13 cellular contexts compared by ENCODE assay signal in the genomic region with DNA sequence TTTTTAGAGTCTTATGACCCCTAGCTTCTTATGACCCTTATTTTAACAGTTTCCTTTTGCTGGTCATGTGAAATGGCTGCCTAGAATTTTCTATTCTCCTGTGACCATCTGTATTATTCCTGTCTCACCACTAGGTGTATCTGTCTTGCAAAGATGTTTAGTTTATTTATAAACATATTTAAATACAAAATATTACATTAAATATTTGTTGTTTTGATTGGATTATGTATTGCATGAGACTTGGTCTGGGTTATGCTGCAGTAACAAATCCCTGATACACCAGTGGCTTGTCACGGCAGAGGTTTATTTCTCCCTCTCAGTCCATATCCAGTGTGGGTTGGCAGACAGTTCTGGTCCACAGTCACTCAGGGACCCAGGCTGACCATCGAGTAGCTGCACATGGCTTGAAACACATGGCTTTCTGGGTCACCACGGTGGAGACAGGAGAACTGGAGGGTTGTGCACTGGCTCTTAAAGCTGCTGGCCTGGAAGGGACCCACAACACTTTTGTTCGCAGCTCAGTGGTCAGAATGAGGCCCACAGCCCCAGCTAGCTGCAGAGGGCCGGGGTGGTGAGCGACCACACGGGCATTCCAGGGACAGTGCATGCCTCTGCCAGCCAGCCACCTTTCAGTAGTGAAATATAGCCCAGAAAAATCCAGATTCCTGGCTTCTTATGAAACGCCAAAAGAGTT. TPM values are rescaled to one million over a fixed set of nuclear protein-coding genes. Genes with fewer than 3 reads are reported as not detected.
DNase-seq lines count a peak whose midpoint lies in the region; ATAC-seq and TF ChIP-seq lines count a peak whose summit lies in the region.
"Had no signal": no experiment of that assay in that cellular context is flagged by ENCODE, and none has a peak within 500 bp of the region (broad histone marks: within the 10 kb centered on the region; RNA-seq: fewer than 3 reads in every experiment).

No MANE protein-coding gene starts in this region.

- no peak overlapping the region for H3K9ac ChIP-seq in MM.1S (ENCODE audit: low read length)

- H3K9me2 ChIP-seq in MM.1S (replicated peaks; ENCODE audit: insufficient read depth, low read length), result no peaks in the 10 kb centered on the region

- no peaks in the 10 kb centered on the region for H4K20me1 ChIP-seq in MM.1S (ENCODE audit: insufficient read depth, low read length)

- no peaks in the 10 kb centered on the region for H3K27me3 ChIP-seq in MM.1S (replicated peaks; ENCODE audit: insufficient read depth, low read length)
- no peaks in the 10 kb centered on the region for H3K27me3 ChIP-seq in esophagus squamous epithelium
- H3K27me3 ChIP-seq: ovary had no signal

- 0 out of 2 replicates have a peak overlapping the region, but pooled peaks have one; percentile 97 for H3K4me2 ChIP-seq in MM.1S (ENCODE audit: low read depth, low read length)

- no peaks in the 10 kb centered on the region for H3K9me3 Mint-ChIP-seq in neural crest cell
- H3K9me3 Mint-ChIP-seq: T-helper 1 cell treated with Interleukin-12 subunit alpha and Interleukin-12 subunit beta and Interleukin-4 antibody, amounts not matched to agents 30 μg/mL and 1 μg/mL, for 36 hours had no signal

- TF ChIP-seq POLR2A in esophagus squamous epithelium (IDR thresholded peaks at IDR 0.05), result no peak

- no peak overlapping the region for H3K4me3 Mint-ChIP-seq in neural crest cell

- H3F3A ChIP-seq in MM.1S (ENCODE audit: insufficient read depth, low read length), result peaks cover 34% of the 10 kb centered on the region

- intact Hi-C loops in esophagus squamous epithelium (cut with DNase I), result no loop called here

- no peak overlapping the region for H3K27ac Mint-ChIP-seq in neural crest cell (ENCODE audit: unreplicated experiment)

- WGBS in esophagus squamous epithelium, 2 donors, result 79 to 83% methylated on average over 2 to 7 of the region's 8 CpGs

- ATAC-seq in HG02938 (IDR thresholded peaks at IDR 0.05; ENCODE audit: unreplicated experiment) (no peak), HG02678 (IDR thresholded peaks at IDR 0.05; ENCODE audit: unreplicated experiment) (no peak)
- ATAC-seq: esophagus mucosa had no signal

- peaks cover 5% of the 10 kb centered on the region for H3K36me3 Mint-ChIP-seq in neural crest cell (ENCODE audit: low read depth)

- peaks cover 67% of the 10 kb centered on the region for H3K4me1 Mint-ChIP-seq in neural crest cell

- H3K36me3 ChIP-seq in MM.1S (replicated peaks; ENCODE audit: insufficient read depth, low read length) (peaks cover 8% of the 10 kb centered on the region; the same call in 1 of the 2 replicates), esophagus squamous epithelium (peaks cover 0 to 24% (median 0%) of the 10 kb centered on the region in 3 donors)
- H3K36me3 ChIP-seq: ovary had no signal

- DNase-seq in AG09319 (ENCODE audit: extremely low read depth, low read depth) (no peak), MM.1S (no peak), esophagus squamous epithelium (lab: John Stamatoyannopoulos, UW) (no peak), neural crest cell (ENCODE audit: low read depth, low spot score) (no peak), NCI-H524 (lab: John Stamatoyannopoulos, UW) (no peak), cerebellum (ENCODE audit: low spot score) (no peak)
- DNase-seq: DMS 273 treated with DMSO at 0.1 percent for 48 hours, NCI-H1930 had no signal

- H3K27ac ChIP-seq in MM.1S (ENCODE audit: low read length) (no peak overlapping the region), esophagus squamous epithelium (peak overlapping the region in 3 of 4 donors; percentile 60 to 92 (median 70))
- H3K27ac ChIP-seq: ovary had no signal

- H3K27me3 Mint-ChIP-seq in neural crest cell (ENCODE audit: low read depth), result no peaks in the 10 kb centered on the region

- TF ChIP-seq CTCF in AG09319 (IDR thresholded peaks at IDR 0.05; ENCODE audit: low read depth, low read length) (peak; percentile 3), MM.1S (IDR thresholded peaks at IDR 0.05; ENCODE audit: low read length) (no peak), esophagus squamous epithelium (IDR thresholded peaks at IDR 0.05) (peak in 3 of 6 experiments; percentile 12 to 26 (median 16)), neural crest cell (conservative IDR thresholded peaks at IDR 0.05) (peak; percentile 52)

- H3K9me3 ChIP-seq in MM.1S (replicated peaks; ENCODE audit: insufficient read depth, low read length) (no peaks in the 10 kb centered on the region), esophagus squamous epithelium (no peaks in the 10 kb centered on the region)
- H3K9me3 ChIP-seq: ovary had no signal

- H2AFZ ChIP-seq in MM.1S (ENCODE audit: low read length), result no peak overlapping the region

- no peak overlapping the region for H3K4me3 ChIP-seq in MM.1S (ENCODE audit: low read length)
- no peak overlapping the region for H3K4me3 ChIP-seq in esophagus squamous epithelium
- H3K4me3 ChIP-seq: ovary had no signal

- H3K4me1 ChIP-seq in MM.1S (ENCODE audit: low read length) (peaks cover 57% of the 10 kb centered on the region), esophagus squamous epithelium (peaks cover 15 to 78% (median 35%) of the 10 kb centered on the region in 3 donors)

- peaks cover 85% of the 10 kb centered on the region for H3K79me2 ChIP-seq in MM.1S (ENCODE audit: low read length)

RNA-seq across cellular contexts. Expression of a gene that starts 7.4 kb away (rescaled TPM):
- total RNA-seq in esophagus squamous epithelium (10 to 100 TPM in 1 of 4 donors, 1 to 10 TPM in 3; 1.7 to 22.5 (median 7.4) TPM), neural crest cell (16.4 and 18.6 TPM in 2 replicates), cerebellum (26.5 TPM)

RNA-seq across cellular contexts. Expression of a gene that starts 11.6 kb away (rescaled TPM):
- 100 to 1,000 TPM in 1 of 4 donors, 10 to 100 TPM in 1, 1 to 10 TPM in 2; 2.5 to 116 (median 27.5) TPM for total RNA-seq in esophagus squamous epithelium
- 0.50 and 1.1 TPM in 2 replicates for total RNA-seq in neural crest cell
- 9.9 TPM for total RNA-seq in cerebellum

RNA-seq across cellular contexts. Expression of a gene that starts 33.8 kb away (rescaled TPM):
- 10 to 100 TPM in 2 of 4 donors, 1 to 10 TPM in 2; 3.6 to 14.5 (median 8.0) TPM for total RNA-seq in esophagus squamous epithelium
- total RNA-seq in neural crest cell, result 51.0 and 52.8 TPM in 2 replicates
- total RNA-seq in cerebellum, result 34.9 TPM

RNA-seq across cellular contexts. Expression of a gene that starts 55.8 kb away (rescaled TPM):
- total RNA-seq in esophagus squamous epithelium (not detected), neural crest cell (not detected in 2 replicates), cerebellum (0.27 TPM)
- total RNA-seq: esophagus mucosa, ovary had no signal
